9 cellular contexts compared by ENCODE assay signal in the genomic region with DNA sequence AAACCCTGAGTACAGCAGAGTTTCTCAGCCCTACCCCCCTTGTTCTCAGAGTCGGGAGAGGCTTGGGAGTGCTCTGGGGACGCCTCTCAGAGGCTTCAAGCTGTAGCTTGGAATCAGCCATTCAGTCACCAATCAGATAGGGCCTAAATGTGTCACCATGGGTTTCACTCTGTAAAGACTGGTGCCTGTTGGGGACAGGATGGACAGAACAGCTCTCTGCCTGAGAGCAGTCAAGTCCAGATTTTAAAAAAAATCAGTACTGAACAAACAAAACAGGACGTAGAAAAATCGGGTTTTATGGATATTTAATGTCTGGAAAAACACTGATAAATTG. TPM values are rescaled to one million over a fixed set of nuclear protein-coding genes. Genes with fewer than 3 reads are reported as not detected.
DNase-seq lines count a peak whose midpoint lies in the region; ATAC-seq, FAIRE-seq and TF ChIP-seq lines count a peak whose summit lies in the region.
"Had no signal": no experiment of that assay in that cellular context is flagged by ENCODE, and none has a peak within 500 bp of the region (broad histone marks: within the 10 kb centered on the region; RNA-seq: fewer than 3 reads in every experiment).

No MANE protein-coding gene starts in this region.

- peaks cover 12% of the 10 kb centered on the region for H3K36me3 Mint-ChIP-seq in progenitor cell of endocrine pancreas (ENCODE audit: insufficient read depth)

- TF ChIP-seq POLR2A in erythroblast (IDR thresholded peaks at IDR 0.05; ENCODE audit: low read length): no peak

- H3K27me3 Mint-ChIP-seq in progenitor cell of endocrine pancreas: no peaks in the 10 kb centered on the region

- H3K27me3 ChIP-seq in GM06990 (replicated peaks; ENCODE audit: control insufficient read depth, insufficient read depth, low read length): no peaks in the 10 kb centered on the region

- peaks cover 27% of the 10 kb centered on the region for H3K36me3 ChIP-seq in GM06990 (ENCODE audit: control insufficient read depth, insufficient read depth, low read length)

- no peak for ATAC-seq in GM21526 (IDR thresholded peaks at IDR 0.05; ENCODE audit: low FRiP score, unreplicated experiment)

- no peak for DNase-seq in GM06990 (ENCODE audit: extremely low read depth, insufficient read length)
- DNase-seq in RKO (ENCODE audit: low spot score): peak; percentile 72
- DNase-seq in erythroblast (lab: John Stamatoyannopoulos, UW): peak; percentile 58 to 74
- DNase-seq in progenitor cell of endocrine pancreas (ENCODE audit: low spot score, unreplicated experiment): no peak
- DNase-seq in GM19239 (ENCODE audit: insufficient read length, low spot score): no peak
- no peak for DNase-seq in GM19240 (ENCODE audit: insufficient read length, low spot score)
- DNase-seq in CD1c-positive myeloid dendritic cell (ENCODE audit: extremely low spot score): no peak

- H3K4me3 Mint-ChIP-seq in progenitor cell of endocrine pancreas (ENCODE audit: low read depth): peak overlapping the region; percentile 80

- H3K9me3 Mint-ChIP-seq in progenitor cell of endocrine pancreas (ENCODE audit: low read depth): peaks cover 3% of the 10 kb centered on the region

- FAIRE-seq in GM19239 (lab: Jason Lieb, UNC): no peak
- FAIRE-seq: endometrium had no signal

- TF ChIP-seq CTCF in GM06990 (IDR thresholded peaks at IDR 0.05; ENCODE audit: insufficient read depth, low read length, poor library complexity, severe bottlenecking) (no peak), progenitor cell of endocrine pancreas (IDR thresholded peaks at IDR 0.05; ENCODE audit: unreplicated experiment) (no peak)

- peak overlapping the region; percentile 100 for H3K4me3 ChIP-seq in GM06990 (replicated peaks; ENCODE audit: low read depth, low read length)

- peaks cover 12% of the 10 kb centered on the region for H3K4me1 Mint-ChIP-seq in progenitor cell of endocrine pancreas (ENCODE audit: low read depth)

- H3K27ac Mint-ChIP-seq in progenitor cell of endocrine pancreas: peak overlapping the region; percentile 96

RNA-seq across cellular contexts. Expression of gene FADD, which starts 1.3 kb away (rescaled TPM):
- total RNA-seq in progenitor cell of endocrine pancreas: 20.0 and 22.1 TPM in 2 replicates

Comparison
In these comparisons a context has a peak if more than half of its experiments do, and no peak if none do; other contexts are left out.
1. DNase-seq: peak in RKO (single experiment) and erythroblast (2 of 2); none in GM06990 (single experiment), progenitor cell of endocrine pancreas (single experiment), GM19239 (single experiment), GM19240 (single experiment) and CD1c-positive myeloid dendritic cell (single experiment).